Comparison of ENCODE assay signal across 1 cellular context in the genomic region with DNA sequence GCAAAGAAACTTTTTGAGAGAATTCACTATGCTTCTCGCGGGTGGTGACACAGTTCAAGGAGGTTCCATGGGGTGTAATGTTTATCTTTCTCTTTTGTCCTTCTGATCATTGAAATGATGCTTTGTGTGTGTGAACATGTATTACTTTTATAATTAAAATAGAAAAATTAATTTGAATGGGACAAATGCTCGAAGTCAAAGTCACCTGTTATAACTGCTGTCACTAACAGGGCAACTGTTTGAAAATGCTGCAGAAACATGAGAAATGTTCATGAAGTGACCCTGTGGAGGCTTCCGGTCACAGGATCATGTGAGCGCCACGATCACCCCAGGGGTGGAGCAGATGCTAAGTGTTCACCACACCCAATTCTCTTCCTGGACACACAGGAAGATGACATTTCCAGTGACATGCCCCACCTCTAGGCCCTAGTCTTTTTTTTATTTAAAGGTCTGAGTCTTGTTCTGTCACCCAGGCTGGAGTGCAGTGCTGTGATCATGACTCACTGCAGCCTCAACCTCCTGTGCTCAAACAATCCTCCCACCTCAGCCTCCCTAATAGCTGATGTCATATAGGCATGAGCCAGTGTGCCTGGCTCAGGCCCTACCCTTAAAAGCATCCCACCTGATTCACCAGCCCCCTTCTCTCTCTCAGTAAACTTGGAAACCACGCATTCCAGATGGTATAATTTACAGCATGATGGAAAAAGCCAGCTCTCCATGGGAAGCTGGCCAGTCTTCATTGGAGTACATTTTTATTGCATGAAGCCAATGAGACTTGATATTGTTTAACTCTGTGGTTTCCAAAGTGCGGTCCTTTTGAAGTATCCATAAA.
TF ChIP-seq lines count a peak whose summit lies in the region.

No MANE protein-coding gene starts in this region.

TF ChIP-seq in K562, 482 proteins besides CTCF, POLR2A, EP300 and RAD21 (continued from another document and continues in another):
- TF ChIP-seq MAFK (IDR thresholded peaks at IDR 0.05; ENCODE audit: low read length) = 0 out of 2 replicates have a peak, but pooled peaks have one; percentile 7
- no peak for TF ChIP-seq ZNF3 (CRISPR knock-in tag; IDR thresholded peaks at IDR 0.05)
- TF ChIP-seq DACH1 (IDR thresholded peaks at IDR 0.05; ENCODE audit: partially characterized antibody) = peak; percentile 6
- no peak for TF ChIP-seq SAFB2 (IDR thresholded peaks at IDR 0.05; ENCODE audit: borderline replicate concordance, low read depth, low read length, severe bottlenecking)
- TF ChIP-seq ATF1 (CRISPR knock-in tag; IDR thresholded peaks at IDR 0.05) = no peak
- TF ChIP-seq ATF1 (tag; IDR thresholded peaks at IDR 0.05) = peak; percentile 70
- no peak for TF ChIP-seq MTA2 (IDR thresholded peaks at IDR 0.05; ENCODE audit: low read depth)
- peak in 1 of 2 experiments; percentile 60; a peak in 2 of 4 replicates for TF ChIP-seq ZNF639 (CRISPR knock-in tag; conservative IDR thresholded peaks at IDR 0.05 in 1 of 2, IDR thresholded peaks at IDR 0.05 in 1 of 2)
- TF ChIP-seq TCFL5 (CRISPR knock-in tag; conservative IDR thresholded peaks at IDR 0.05) = no peak
- TF ChIP-seq JUND (IDR thresholded peaks at IDR 0.05; ENCODE audit: borderline replicate concordance, low read depth, low read length) = peak; percentile 94
- peak; percentile 92 for TF ChIP-seq JUND (tag; IDR thresholded peaks at IDR 0.05; ENCODE audit: borderline replicate concordance, low read depth, low read length)
- TF ChIP-seq DNMT1 (IDR thresholded peaks at IDR 0.05) = no peak
- TF ChIP-seq ARID3A (IDR thresholded peaks at IDR 0.05; ENCODE audit: borderline replicate concordance, low read depth, low read length) = no peak
- TF ChIP-seq CTBP1 (IDR thresholded peaks at IDR 0.05; ENCODE audit: borderline replicate concordance) = peak; percentile 71; the same call in 1 of the 2 replicates
- no peak for TF ChIP-seq ZNF263 (CRISPR knock-in tag; IDR thresholded peaks at IDR 0.05; ENCODE audit: borderline replicate concordance)
- no peak for TF ChIP-seq TARDBP (IDR thresholded peaks at IDR 0.05)
- TF ChIP-seq, protein P1, sequence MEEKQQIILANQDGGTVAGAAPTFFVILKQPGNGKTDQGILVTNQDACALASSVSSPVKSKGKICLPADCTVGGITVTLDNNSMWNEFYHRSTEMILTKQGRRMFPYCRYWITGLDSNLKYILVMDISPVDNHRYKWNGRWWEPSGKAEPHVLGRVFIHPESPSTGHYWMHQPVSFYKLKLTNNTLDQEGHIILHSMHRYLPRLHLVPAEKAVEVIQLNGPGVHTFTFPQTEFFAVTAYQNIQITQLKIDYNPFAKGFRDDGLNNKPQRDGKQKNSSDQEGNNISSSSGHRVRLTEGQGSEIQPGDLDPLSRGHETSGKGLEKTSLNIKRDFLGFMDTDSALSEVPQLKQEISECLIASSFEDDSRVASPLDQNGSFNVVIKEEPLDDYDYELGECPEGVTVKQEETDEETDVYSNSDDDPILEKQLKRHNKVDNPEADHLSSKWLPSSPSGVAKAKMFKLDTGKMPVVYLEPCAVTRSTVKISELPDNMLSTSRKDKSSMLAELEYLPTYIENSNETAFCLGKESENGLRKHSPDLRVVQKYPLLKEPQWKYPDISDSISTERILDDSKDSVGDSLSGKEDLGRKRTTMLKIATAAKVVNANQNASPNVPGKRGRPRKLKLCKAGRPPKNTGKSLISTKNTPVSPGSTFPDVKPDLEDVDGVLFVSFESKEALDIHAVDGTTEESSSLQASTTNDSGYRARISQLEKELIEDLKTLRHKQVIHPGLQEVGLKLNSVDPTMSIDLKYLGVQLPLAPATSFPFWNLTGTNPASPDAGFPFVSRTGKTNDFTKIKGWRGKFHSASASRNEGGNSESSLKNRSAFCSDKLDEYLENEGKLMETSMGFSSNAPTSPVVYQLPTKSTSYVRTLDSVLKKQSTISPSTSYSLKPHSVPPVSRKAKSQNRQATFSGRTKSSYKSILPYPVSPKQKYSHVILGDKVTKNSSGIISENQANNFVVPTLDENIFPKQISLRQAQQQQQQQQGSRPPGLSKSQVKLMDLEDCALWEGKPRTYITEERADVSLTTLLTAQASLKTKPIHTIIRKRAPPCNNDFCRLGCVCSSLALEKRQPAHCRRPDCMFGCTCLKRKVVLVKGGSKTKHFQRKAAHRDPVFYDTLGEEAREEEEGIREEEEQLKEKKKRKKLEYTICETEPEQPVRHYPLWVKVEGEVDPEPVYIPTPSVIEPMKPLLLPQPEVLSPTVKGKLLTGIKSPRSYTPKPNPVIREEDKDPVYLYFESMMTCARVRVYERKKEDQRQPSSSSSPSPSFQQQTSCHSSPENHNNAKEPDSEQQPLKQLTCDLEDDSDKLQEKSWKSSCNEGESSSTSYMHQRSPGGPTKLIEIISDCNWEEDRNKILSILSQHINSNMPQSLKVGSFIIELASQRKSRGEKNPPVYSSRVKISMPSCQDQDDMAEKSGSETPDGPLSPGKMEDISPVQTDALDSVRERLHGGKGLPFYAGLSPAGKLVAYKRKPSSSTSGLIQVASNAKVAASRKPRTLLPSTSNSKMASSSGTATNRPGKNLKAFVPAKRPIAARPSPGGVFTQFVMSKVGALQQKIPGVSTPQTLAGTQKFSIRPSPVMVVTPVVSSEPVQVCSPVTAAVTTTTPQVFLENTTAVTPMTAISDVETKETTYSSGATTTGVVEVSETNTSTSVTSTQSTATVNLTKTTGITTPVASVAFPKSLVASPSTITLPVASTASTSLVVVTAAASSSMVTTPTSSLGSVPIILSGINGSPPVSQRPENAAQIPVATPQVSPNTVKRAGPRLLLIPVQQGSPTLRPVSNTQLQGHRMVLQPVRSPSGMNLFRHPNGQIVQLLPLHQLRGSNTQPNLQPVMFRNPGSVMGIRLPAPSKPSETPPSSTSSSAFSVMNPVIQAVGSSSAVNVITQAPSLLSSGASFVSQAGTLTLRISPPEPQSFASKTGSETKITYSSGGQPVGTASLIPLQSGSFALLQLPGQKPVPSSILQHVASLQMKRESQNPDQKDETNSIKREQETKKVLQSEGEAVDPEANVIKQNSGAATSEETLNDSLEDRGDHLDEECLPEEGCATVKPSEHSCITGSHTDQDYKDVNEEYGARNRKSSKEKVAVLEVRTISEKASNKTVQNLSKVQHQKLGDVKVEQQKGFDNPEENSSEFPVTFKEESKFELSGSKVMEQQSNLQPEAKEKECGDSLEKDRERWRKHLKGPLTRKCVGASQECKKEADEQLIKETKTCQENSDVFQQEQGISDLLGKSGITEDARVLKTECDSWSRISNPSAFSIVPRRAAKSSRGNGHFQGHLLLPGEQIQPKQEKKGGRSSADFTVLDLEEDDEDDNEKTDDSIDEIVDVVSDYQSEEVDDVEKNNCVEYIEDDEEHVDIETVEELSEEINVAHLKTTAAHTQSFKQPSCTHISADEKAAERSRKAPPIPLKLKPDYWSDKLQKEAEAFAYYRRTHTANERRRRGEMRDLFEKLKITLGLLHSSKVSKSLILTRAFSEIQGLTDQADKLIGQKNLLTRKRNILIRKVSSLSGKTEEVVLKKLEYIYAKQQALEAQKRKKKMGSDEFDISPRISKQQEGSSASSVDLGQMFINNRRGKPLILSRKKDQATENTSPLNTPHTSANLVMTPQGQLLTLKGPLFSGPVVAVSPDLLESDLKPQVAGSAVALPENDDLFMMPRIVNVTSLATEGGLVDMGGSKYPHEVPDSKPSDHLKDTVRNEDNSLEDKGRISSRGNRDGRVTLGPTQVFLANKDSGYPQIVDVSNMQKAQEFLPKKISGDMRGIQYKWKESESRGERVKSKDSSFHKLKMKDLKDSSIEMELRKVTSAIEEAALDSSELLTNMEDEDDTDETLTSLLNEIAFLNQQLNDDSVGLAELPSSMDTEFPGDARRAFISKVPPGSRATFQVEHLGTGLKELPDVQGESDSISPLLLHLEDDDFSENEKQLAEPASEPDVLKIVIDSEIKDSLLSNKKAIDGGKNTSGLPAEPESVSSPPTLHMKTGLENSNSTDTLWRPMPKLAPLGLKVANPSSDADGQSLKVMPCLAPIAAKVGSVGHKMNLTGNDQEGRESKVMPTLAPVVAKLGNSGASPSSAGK (IDR thresholded peaks at IDR 0.05) = peak; percentile 79
- TF ChIP-seq MCM3 (IDR thresholded peaks at IDR 0.05) = no peak
- TF ChIP-seq PRPF4 (IDR thresholded peaks at IDR 0.05; ENCODE audit: insufficient read depth, low read depth, low read length, poor library complexity, severe bottlenecking) = no peak
- no peak for TF ChIP-seq SMAD1 (IDR thresholded peaks at IDR 0.05; ENCODE audit: low read depth, low read length, partially characterized antibody)
- no peak for TF ChIP-seq POLR2G (IDR thresholded peaks at IDR 0.05; ENCODE audit: low read depth, low read length)
- peak; percentile 31; the same call in 1 of the 2 replicates for TF ChIP-seq ZEB2 (IDR thresholded peaks at IDR 0.05)
- TF ChIP-seq MBD1 (CRISPR knock-in tag; IDR thresholded peaks at IDR 0.05) = no peak
- no peak for TF ChIP-seq RUNX1 (IDR thresholded peaks at IDR 0.05; ENCODE audit: low read depth)
- TF ChIP-seq KAT2B (IDR thresholded peaks at IDR 0.05; ENCODE audit: low read depth, low read length) = no peak
- no peak for TF ChIP-seq HNRNPK (IDR thresholded peaks at IDR 0.05; ENCODE audit: low read depth, low read length, poor library complexity, severe bottlenecking)
- TF ChIP-seq KDM4B (IDR thresholded peaks at IDR 0.05; ENCODE audit: borderline replicate concordance in 2 of 2, low read depth in 1 of 2) = no peak
- peak; percentile 85 for TF ChIP-seq POLR2H (tag; IDR thresholded peaks at IDR 0.05; ENCODE audit: low read depth)
- no peak for TF ChIP-seq ZBTB17 (CRISPR knock-in tag; IDR thresholded peaks at IDR 0.05)
- TF ChIP-seq NR1H2 (CRISPR knock-in tag; IDR thresholded peaks at IDR 0.05) = no peak
- TF ChIP-seq SMAD2 (IDR thresholded peaks at IDR 0.05; ENCODE audit: low read depth, low read length) = no peak
- TF ChIP-seq, protein P2, sequence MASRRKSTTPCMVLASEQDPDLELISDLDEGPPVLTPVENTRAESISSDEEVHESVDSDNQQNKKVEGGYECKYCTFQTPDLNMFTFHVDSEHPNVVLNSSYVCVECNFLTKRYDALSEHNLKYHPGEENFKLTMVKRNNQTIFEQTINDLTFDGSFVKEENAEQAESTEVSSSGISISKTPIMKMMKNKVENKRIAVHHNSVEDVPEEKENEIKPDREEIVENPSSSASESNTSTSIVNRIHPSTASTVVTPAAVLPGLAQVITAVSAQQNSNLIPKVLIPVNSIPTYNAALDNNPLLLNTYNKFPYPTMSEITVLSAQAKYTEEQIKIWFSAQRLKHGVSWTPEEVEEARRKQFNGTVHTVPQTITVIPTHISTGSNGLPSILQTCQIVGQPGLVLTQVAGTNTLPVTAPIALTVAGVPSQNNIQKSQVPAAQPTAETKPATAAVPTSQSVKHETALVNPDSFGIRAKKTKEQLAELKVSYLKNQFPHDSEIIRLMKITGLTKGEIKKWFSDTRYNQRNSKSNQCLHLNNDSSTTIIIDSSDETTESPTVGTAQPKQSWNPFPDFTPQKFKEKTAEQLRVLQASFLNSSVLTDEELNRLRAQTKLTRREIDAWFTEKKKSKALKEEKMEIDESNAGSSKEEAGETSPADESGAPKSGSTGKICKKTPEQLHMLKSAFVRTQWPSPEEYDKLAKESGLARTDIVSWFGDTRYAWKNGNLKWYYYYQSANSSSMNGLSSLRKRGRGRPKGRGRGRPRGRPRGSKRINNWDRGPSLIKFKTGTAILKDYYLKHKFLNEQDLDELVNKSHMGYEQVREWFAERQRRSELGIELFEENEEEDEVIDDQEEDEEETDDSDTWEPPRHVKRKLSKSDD (conservative IDR thresholded peaks at IDR 0.05; ENCODE audit: low read length) = no peak
- TF ChIP-seq ZNF184 (CRISPR knock-in tag; IDR thresholded peaks at IDR 0.05) = no peak
- TF ChIP-seq TFE3 (CRISPR knock-in tag; IDR thresholded peaks at IDR 0.05) = peak; percentile 53
